In genomic region chr16:84044108-84044488, GRCh38 we compare ENCODE assay signal across 1 cellular context.
TF ChIP-seq lines count a peak whose summit lies in the region.

No MANE protein-coding gene starts in this region.

TF ChIP-seq in Ishikawa, 13 proteins besides CTCF, POLR2A, EP300 and RAD21 (continued from another document):
- TF ChIP-seq ZBTB7A (IDR thresholded peaks at IDR 0.05; ENCODE audit: low read depth), result no peak
